13 cellular contexts compared by ENCODE assay signal in the genomic region with DNA sequence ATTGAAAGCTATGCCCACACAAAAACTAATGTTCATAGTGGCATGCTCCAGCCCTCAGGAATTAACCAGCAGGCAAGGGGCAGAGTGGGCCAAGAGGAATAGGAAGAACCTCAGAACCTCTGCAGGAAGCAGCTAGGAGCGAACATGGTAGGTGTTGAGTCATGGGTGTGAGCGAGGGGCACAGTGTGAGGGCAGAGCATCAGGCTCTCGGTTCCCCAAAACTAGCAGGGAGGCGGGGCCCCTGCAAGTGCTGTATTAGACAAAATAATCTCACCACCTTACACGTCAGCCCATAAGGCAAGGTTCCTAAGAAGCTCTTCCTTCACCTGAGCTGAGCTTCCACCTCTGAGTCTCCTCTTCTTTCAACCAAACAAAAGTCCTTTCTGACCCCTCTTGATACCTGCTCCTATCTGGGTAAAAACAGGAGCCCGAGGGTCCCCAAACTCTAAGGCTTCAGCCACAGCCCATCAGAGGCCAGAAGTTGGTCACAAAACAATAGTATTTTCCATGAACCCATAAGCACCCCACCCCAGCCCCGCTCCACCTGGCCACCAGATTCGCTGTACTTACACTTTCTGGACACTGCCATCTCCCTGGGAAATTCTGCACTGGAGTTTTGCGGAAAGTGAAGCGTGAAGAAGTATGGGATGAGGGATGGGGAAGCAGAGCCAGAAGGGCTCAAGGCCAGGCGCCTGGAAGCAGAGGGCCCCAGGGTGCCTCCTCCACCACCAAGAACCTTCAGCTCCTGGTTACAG. TPM values are rescaled to one million over a fixed set of nuclear protein-coding genes. Genes with fewer than 3 reads are reported as not detected.
DNase-seq lines count a peak whose midpoint lies in the region; ATAC-seq and TF ChIP-seq lines count a peak whose summit lies in the region.
"Had no signal": no experiment of that assay in that cellular context is flagged by ENCODE, and none has a peak within 500 bp of the region (broad histone marks: within the 10 kb centered on the region; RNA-seq: fewer than 3 reads in every experiment).

No MANE protein-coding gene starts in this region.

- H3K4me1 Mint-ChIP-seq in T-helper 17 cell = peaks cover 4% of the 10 kb centered on the region
- peaks cover 2 to 4% (median 3%) of the 10 kb centered on the region in 4 donors for H3K4me1 Mint-ChIP-seq in CD4-positive, alpha-beta memory T cell

- H3K27ac ChIP-seq in stomach = no peak overlapping the region
- no peak overlapping the region for H3K27ac ChIP-seq in CD4-positive, alpha-beta memory T cell (ENCODE audit: low read depth, low read length)
- H3K27ac ChIP-seq: neural progenitor cell, VCaP had no signal

- H3K4me3 Mint-ChIP-seq in T-helper 17 cell = no peak overlapping the region
- H3K4me3 Mint-ChIP-seq in CD4-positive, alpha-beta memory T cell = no peak overlapping the region
- H3K4me3 Mint-ChIP-seq: CD8-positive, alpha-beta T cell; neural progenitor cell had no signal

- intact Hi-C loops in stomach (cut with DNase I; ENCODE audit: low total_unique reads) = no loop called here
- intact Hi-C loops in CD4-positive, alpha-beta memory T cell (cut with micrococcal nuclease) = no loop called here

- peaks cover 2% of the 10 kb centered on the region for H3K36me3 Mint-ChIP-seq in T-helper 17 cell (ENCODE audit: low read depth)
- no peaks in the 10 kb centered on the region for H3K36me3 Mint-ChIP-seq in CD4-positive, alpha-beta memory T cell
- H3K36me3 Mint-ChIP-seq: CD8-positive, alpha-beta T cell; neural progenitor cell had no signal

- H3K4me1 ChIP-seq in stomach = peaks cover 0 to 12% (median 4%) of the 10 kb centered on the region in 4 donors
- H3K4me1 ChIP-seq in CD4-positive, alpha-beta memory T cell (ENCODE audit: insufficient read depth, low read length) = peaks cover 3% of the 10 kb centered on the region

- CTCF ChIA-PET in CD4-positive, alpha-beta memory T cell (lab: Charles Lee; ENCODE audit: partially characterized antibody) = interaction anchor here (3.8 kb wide), 1 partner anchor 11 kb away, joined by 10 read pairs; no protein-coding TSS in a partner anchor

- H3K27me3 ChIP-seq in stomach = peaks cover 0 to 43% (median 7%) of the 10 kb centered on the region in 3 donors
- H3K27me3 ChIP-seq in CD4-positive, alpha-beta memory T cell (ENCODE audit: insufficient read depth, low read length) = no peaks in the 10 kb centered on the region

- H3K27me3 Mint-ChIP-seq in T-helper 17 cell = peaks cover 68% of the 10 kb centered on the region
- peaks cover 14 to 39% of the 10 kb centered on the region in 2 donors for H3K27me3 Mint-ChIP-seq in CD4-positive, alpha-beta memory T cell

- H3K4me3 ChIP-seq in stomach = no peak overlapping the region
- H3K4me3 ChIP-seq in CD4-positive, alpha-beta memory T cell (ENCODE audit: low read length in 2 of 2) = no peak overlapping the region
- H3K4me3 ChIP-seq: neural progenitor cell had no signal

- 80 to 85% (median 82%) methylated on average over 11 of the region's 11 CpGs for WGBS in stomach, 5 donors

- TF ChIP-seq EP300 in stomach (IDR thresholded peaks at IDR 0.05) = no peak

- in situ Hi-C loops in GM13976 (cut with MboI; ENCODE audit: low sequenced_read_pairs, unreplicated experiment) = loop anchor here (25.0 kb wide), 1 partner anchor 276 kb away; no protein-coding TSS in a partner anchor

- peak; percentile 74 for ATAC-seq in GM19467 (IDR thresholded peaks at IDR 0.05; ENCODE audit: unreplicated experiment)
- peak; percentile 88 for ATAC-seq in HG03066 (IDR thresholded peaks at IDR 0.05; ENCODE audit: low read depth, unreplicated experiment)
- peak; percentile 54 for ATAC-seq in T-helper 17 cell
- ATAC-seq: CD8-positive, alpha-beta T cell had no signal

- DNase-seq in GM13976 (ENCODE audit: low spot score) (peak; percentile 62), T-helper 17 cell (no peak), stomach (no peak), NCI-H2029 treated with DMSO at 0.1 percent for 48 hours (lab: John Stamatoyannopoulos, UW) (no peak), occipital lobe (lab: John Stamatoyannopoulos, UW) (no peak)
- no peak for DNase-seq in CD4-positive, alpha-beta memory T cell
- DNase-seq: CD8-positive, alpha-beta T cell; dermis blood vessel endothelial cell; trophoblast cell had no signal

- no peak for TF ChIP-seq CTCF in GM13976 (IDR thresholded peaks at IDR 0.05; ENCODE audit: borderline replicate concordance, control extremely low read depth, extremely low read depth, insufficient read depth, missing control alignments)
- TF ChIP-seq CTCF in stomach (IDR thresholded peaks at IDR 0.05) = no peak

- no peak for TF ChIP-seq POLR2A in stomach (IDR thresholded peaks at IDR 0.05)

- no peaks in the 10 kb centered on the region for H3K9me3 Mint-ChIP-seq in CD4-positive, alpha-beta memory T cell
- H3K9me3 Mint-ChIP-seq: CD8-positive, alpha-beta T cell; neural progenitor cell had no signal

- no peaks in the 10 kb centered on the region for H3K9me3 ChIP-seq in T-helper 17 cell (ENCODE audit: control insufficient read depth, low read length, poor library complexity, severe bottlenecking)
- H3K9me3 ChIP-seq in stomach = no peaks in the 10 kb centered on the region
- H3K9me3 ChIP-seq in CD4-positive, alpha-beta memory T cell (ENCODE audit: control insufficient read depth in 1 of 2, low read length in 2 of 2) = no peaks in the 10 kb centered on the region

- POLR2A ChIA-PET in CD4-positive, alpha-beta memory T cell (lab: Charles Lee; ENCODE audit: partially characterized antibody) = no interaction called here

- no peak overlapping the region for H3K27ac Mint-ChIP-seq in T-helper 17 cell
- peak overlapping the region in 1 of 7 donors; percentile 33 for H3K27ac Mint-ChIP-seq in CD4-positive, alpha-beta memory T cell
- H3K27ac Mint-ChIP-seq: CD8-positive, alpha-beta T cell; neural progenitor cell had no signal

- H3K36me3 ChIP-seq in stomach = no peaks in the 10 kb centered on the region
- H3K36me3 ChIP-seq in CD4-positive, alpha-beta memory T cell (ENCODE audit: insufficient read depth, low read length) = no peaks in the 10 kb centered on the region
- H3K36me3 ChIP-seq: neural progenitor cell had no signal

RNA-seq across cellular contexts. Expression of a gene that starts 5.3 kb away (rescaled TPM):
- total RNA-seq in T-helper 17 cell (under 1 TPM in 1 of 2 donors, not detected in 1; 0.77 TPM), stomach (not detected), occipital lobe (0.78 TPM)
- polyA plus RNA-seq in stomach = under 1 TPM in 2 of 3 donors, not detected in 1; 0.12 to 0.43 TPM
- total RNA-seq in CD4-positive, alpha-beta memory T cell = under 1 TPM; 0.30 to 0.81 TPM
- under 1 TPM in 1 of 2 donors, not detected in 1; 0.16 TPM for polyA plus RNA-seq in CD4-positive, alpha-beta memory T cell
- total RNA-seq: dermis blood vessel endothelial cell had no signal
